ENCODE assay signal across 11 cellular contexts in genomic region chr2:239311132-239312040, GRCh38.
DNase-seq lines count a peak whose midpoint lies in the region; ATAC-seq lines count a peak whose summit lies in the region.
"Had no signal": no experiment of that assay in that cellular context is flagged by ENCODE, and none has a peak within 500 bp of the region (broad histone marks: within the 10 kb centered on the region; RNA-seq: fewer than 3 reads in every experiment).

No MANE protein-coding gene starts in this region.

- intact Hi-C loops in left ventricle myocardium superior (cut with micrococcal nuclease) (no loop called here), sciatic nerve (cut with DNase I) (no loop called here)

- ATAC-seq in left ventricle myocardium superior (peak; percentile 26), sciatic nerve (no peak), GM21528 (IDR thresholded peaks at IDR 0.05; ENCODE audit: low FRiP score, unreplicated experiment) (no peak)

- DNase-seq in GM03348 (ENCODE audit: low spot score) (peak; percentile 86), left ventricle myocardium superior (peak; percentile 59), sciatic nerve (ENCODE audit: low spot score) (peak; percentile 68), NCI-H2171 treated with DMSO at 0.1 percent for 48 hours (lab: John Stamatoyannopoulos, UW) (no peak), amniotic stem cell (lab: John Stamatoyannopoulos, UW) (no peak), germinal center (ENCODE audit: low spot score) (no peak)
- DNase-seq in activated CD8-positive, alpha-beta memory T cell treated with anti-CD3 and anti-CD28 coated beads, Interleukin-2, amount 50 U/mL, for 4 hours, result peak; percentile 5
- DNase-seq: activated B cell treated with CpG ODN at 0.5 μM for 24 hours; central memory CD4-positive, alpha-beta T cell; NCI-H69 had no signal

Comparison
In these comparisons a context has a peak if more than half of its experiments do, and no peak if none do; other contexts are left out.
1. DNase-seq: peak in GM03348 (single experiment), activated CD8-positive, alpha-beta memory T cell treated with anti-CD3 and anti-CD28 coated beads, Interleukin-2, amount 50 U/mL, for 4 hours (single experiment), left ventricle myocardium superior (single experiment) and sciatic nerve (single experiment); none in NCI-H2171 treated with DMSO at 0.1 percent for 48 hours (single experiment), amniotic stem cell (single experiment) and germinal center (single experiment).